17 cellular contexts compared by ENCODE assay signal in genomic region chr1:160657477-160657820, GRCh38. TPM values are rescaled to one million over a fixed set of nuclear protein-coding genes. Genes with fewer than 3 reads are reported as not detected.
DNase-seq lines count a peak whose midpoint lies in the region; ATAC-seq and TF ChIP-seq lines count a peak whose summit lies in the region.
"Had no signal": no experiment of that assay in that cellular context is flagged by ENCODE, and none has a peak within 500 bp of the region (broad histone marks: within the 10 kb centered on the region; RNA-seq: fewer than 3 reads in every experiment).

No MANE protein-coding gene starts in this region.

- H3F3A ChIP-seq in Loucy (ENCODE audit: low read depth): 0 out of 2 replicates have a peak, but pooled peaks cover 10% of the 10 kb centered on the region

- no peak overlapping the region for H4K5ac ChIP-seq in H9 (ENCODE audit: insufficient read length, low read depth, low read length)

- H3K23ac ChIP-seq in H9 (ENCODE audit: insufficient read length, low read depth, low read length): no peak overlapping the region

- DNase-seq in activated CD8-positive, alpha-beta memory T cell treated with anti-CD3 and anti-CD28 coated beads, Interleukin-2, amount 10 ng/mL, durations not matched to agents 7 days and 5 days: no peak
- no peak for DNase-seq in activated CD8-positive, alpha-beta memory T cell treated with anti-CD3 and anti-CD28 coated beads for 24 hours
- DNase-seq in activated CD8-positive, alpha-beta T cell treated with anti-CD3 and anti-CD28 coated beads, Interleukin-2, amount 10 ng/mL, durations not matched to agents 7 days and 5 days: no peak
- peak in 1 of 9 donors; percentile 29 for DNase-seq in naive thymus-derived CD4-positive, alpha-beta T cell
- DNase-seq in D341Med (ENCODE audit: low spot score) (no peak), H9 (no peak)
- DNase-seq: effector CD4-positive, alpha-beta T cell; NCI-H1436; NCI-H526 treated with DMSO at 0.1 percent for 48 hours; tibial artery had no signal

- H2BK120ac ChIP-seq in H9 (ENCODE audit: low read depth, low read length, poor library complexity, severe bottlenecking): no peak overlapping the region

- H2BK12ac ChIP-seq in H9 (ENCODE audit: insufficient read length, low read depth, low read length): no peak overlapping the region

- no peaks in the 10 kb centered on the region for H3K27me3 Mint-ChIP-seq in activated CD8-positive, alpha-beta memory T cell treated with anti-CD3 and anti-CD28 coated beads, Interleukin-2, amount 10 ng/mL, durations not matched to agents 7 days and 5 days
- H3K27me3 Mint-ChIP-seq in activated CD8-positive, alpha-beta T cell treated with anti-CD3 and anti-CD28 coated beads, Interleukin-2, amount 10 ng/mL, durations not matched to agents 7 days and 5 days (ENCODE audit: low read depth): no peaks in the 10 kb centered on the region
- H3K27me3 Mint-ChIP-seq in naive thymus-derived CD4-positive, alpha-beta T cell: no peaks in the 10 kb centered on the region
- no peaks in the 10 kb centered on the region; the same call in 1 of the 2 replicates for H3K27me3 Mint-ChIP-seq in H9 (ENCODE audit: low read depth)

- no peaks in the 10 kb centered on the region for H3K36me3 ChIP-seq in Loucy (ENCODE audit: insufficient read depth, low read length)
- H3K36me3 ChIP-seq in naive thymus-derived CD4-positive, alpha-beta T cell (ENCODE audit: control insufficient read depth in 2 of 3, insufficient read depth in 3 of 3, low read length in 3 of 3): no peaks in the 10 kb centered on the region
- H3K36me3 ChIP-seq: prostate gland, tibial artery had no signal

- no peak overlapping the region for H2AK5ac ChIP-seq in H9 (ENCODE audit: insufficient read length, low read length)

- peaks cover 43% of the 10 kb centered on the region for H3K4me1 Mint-ChIP-seq in activated CD8-positive, alpha-beta memory T cell treated with anti-CD3 and anti-CD28 coated beads, Interleukin-2, amount 10 ng/mL, durations not matched to agents 7 days and 5 days
- peaks cover 64% of the 10 kb centered on the region for H3K4me1 Mint-ChIP-seq in activated CD8-positive, alpha-beta T cell treated with anti-CD3 and anti-CD28 coated beads, Interleukin-2, amount 10 ng/mL, durations not matched to agents 7 days and 5 days (ENCODE audit: low read depth)
- peaks cover 39 to 96% (median 84%) of the 10 kb centered on the region in 7 donors for H3K4me1 Mint-ChIP-seq in naive thymus-derived CD4-positive, alpha-beta T cell
- peaks cover 23 to 39% of the 10 kb centered on the region in 2 experiments for H3K4me1 Mint-ChIP-seq in H9

- H4K20me1 ChIP-seq in Loucy (ENCODE audit: insufficient read depth, low read length, poor library complexity, severe bottlenecking): no peaks in the 10 kb centered on the region
- no peaks in the 10 kb centered on the region for H4K20me1 ChIP-seq in H9 (ENCODE audit: control insufficient read depth, insufficient read depth, insufficient read length)

- H3K4ac ChIP-seq in H9 (ENCODE audit: low read depth, low read length): no peak overlapping the region

- H3K27me3 ChIP-seq in Loucy (ENCODE audit: insufficient read depth, low read length, poor library complexity, severe bottlenecking): no peaks in the 10 kb centered on the region
- no peaks in the 10 kb centered on the region for H3K27me3 ChIP-seq in naive thymus-derived CD4-positive, alpha-beta T cell (ENCODE audit: control insufficient read depth in 2 of 2, insufficient read depth in 2 of 2, low read length in 2 of 2)
- H3K27me3 ChIP-seq in H9 (ENCODE audit: insufficient read depth, low read length): no peaks in the 10 kb centered on the region
- H3K27me3 ChIP-seq: foreskin keratinocyte, tibial artery had no signal

- peak overlapping the region; percentile 3 for H3K27ac Mint-ChIP-seq in activated CD8-positive, alpha-beta memory T cell treated with anti-CD3 and anti-CD28 coated beads, Interleukin-2, amount 10 ng/mL, durations not matched to agents 7 days and 5 days
- H3K27ac Mint-ChIP-seq in activated CD8-positive, alpha-beta T cell treated with anti-CD3 and anti-CD28 coated beads, Interleukin-2, amount 10 ng/mL, durations not matched to agents 7 days and 5 days: peak overlapping the region; percentile 14
- H3K27ac Mint-ChIP-seq in naive thymus-derived CD4-positive, alpha-beta T cell: peak overlapping the region; percentile 7 to 89 (median 83)
- H3K27ac Mint-ChIP-seq in H9: no peak overlapping the region
- H3K27ac Mint-ChIP-seq: brain had no signal

- TF ChIP-seq CTCF in Loucy (conservative IDR thresholded peaks at IDR 0.05; ENCODE audit: low read length): no peak
- no peak for TF ChIP-seq CTCF in H9 (conservative IDR thresholded peaks at IDR 0.05)

- H2BK5ac ChIP-seq in H9 (ENCODE audit: insufficient read length, low read length): no peak overlapping the region

- H3K79me1 ChIP-seq in H9 (ENCODE audit: insufficient read depth, low read depth, low read length, poor library complexity, severe bottlenecking): no peaks in the 10 kb centered on the region

- ATAC-seq in activated CD8-positive, alpha-beta memory T cell treated with anti-CD3 and anti-CD28 coated beads, Interleukin-2, amount 10 ng/mL, durations not matched to agents 7 days and 5 days: no peak
- no peak for ATAC-seq in activated CD8-positive, alpha-beta T cell treated with anti-CD3 and anti-CD28 coated beads, Interleukin-2, amount 10 ng/mL, durations not matched to agents 7 days and 5 days
- peak; percentile 29 for ATAC-seq in naive thymus-derived CD4-positive, alpha-beta T cell
- ATAC-seq in GM19023 (IDR thresholded peaks at IDR 0.05; ENCODE audit: unreplicated experiment): no peak
- ATAC-seq: foreskin keratinocyte, Right ventricle myocardium inferior had no signal

- H3K36me3 Mint-ChIP-seq in activated CD8-positive, alpha-beta memory T cell treated with anti-CD3 and anti-CD28 coated beads, Interleukin-2, amount 10 ng/mL, durations not matched to agents 7 days and 5 days: peaks cover 27% of the 10 kb centered on the region
- H3K36me3 Mint-ChIP-seq in activated CD8-positive, alpha-beta T cell treated with anti-CD3 and anti-CD28 coated beads, Interleukin-2, amount 10 ng/mL, durations not matched to agents 7 days and 5 days (ENCODE audit: low read depth): peaks cover 35% of the 10 kb centered on the region
- peaks cover 0 to 27% (median 0%) of the 10 kb centered on the region in 5 donors for H3K36me3 Mint-ChIP-seq in naive thymus-derived CD4-positive, alpha-beta T cell
- H3K36me3 Mint-ChIP-seq in H9 (ENCODE audit: insufficient read depth in 1 of 3, low read depth in 3 of 3): peaks cover 2 to 15% (median 4%) of the 10 kb centered on the region in 3 experiments; a peak in 5 of 7 replicates
- H3K36me3 Mint-ChIP-seq: brain had no signal

- H3K4me3 Mint-ChIP-seq in activated CD8-positive, alpha-beta memory T cell treated with anti-CD3 and anti-CD28 coated beads, Interleukin-2, amount 10 ng/mL, durations not matched to agents 7 days and 5 days: no peak overlapping the region
- H3K4me3 Mint-ChIP-seq in activated CD8-positive, alpha-beta T cell treated with anti-CD3 and anti-CD28 coated beads, Interleukin-2, amount 10 ng/mL, durations not matched to agents 7 days and 5 days: no peak overlapping the region
- H3K4me3 Mint-ChIP-seq in naive thymus-derived CD4-positive, alpha-beta T cell: peak overlapping the region in 9 of 10 donors; percentile 4 to 61 (median 55)
- no peak overlapping the region for H3K4me3 Mint-ChIP-seq in H9
- H3K4me3 Mint-ChIP-seq: brain had no signal

- H3K9me3 ChIP-seq in Loucy (ENCODE audit: insufficient read depth, low read depth, low read length) (0 out of 2 replicates have a peak, but pooled peaks cover 3% of the 10 kb centered on the region), H9 (ENCODE audit: control insufficient read depth, low read depth, low read length) (no peaks in the 10 kb centered on the region)
- no peaks in the 10 kb centered on the region for H3K9me3 ChIP-seq in naive thymus-derived CD4-positive, alpha-beta T cell (ENCODE audit: control insufficient read depth in 2 of 3, low read length in 3 of 3)
- H3K9me3 ChIP-seq: prostate gland, tibial artery had no signal

- no peaks in the 10 kb centered on the region for H3K23me2 ChIP-seq in H9 (ENCODE audit: insufficient read length, low read depth, low read length, poor library complexity, severe bottlenecking)

- H2BK20ac ChIP-seq in H9 (ENCODE audit: low read depth, low read length, poor library complexity, severe bottlenecking): no peak overlapping the region

- CTCF ChIA-PET in activated CD8-positive, alpha-beta memory T cell treated with anti-CD3 and anti-CD28 coated beads, Interleukin-2, amount 10 ng/mL, durations not matched to agents 7 days and 5 days (lab: Charles Lee): interaction anchor here (1.5 kb wide), 1 partner anchor 9 kb away, joined by 3 read pairs; no protein-coding TSS in a partner anchor
- CTCF ChIA-PET in activated CD8-positive, alpha-beta T cell treated with anti-CD3 and anti-CD28 coated beads, Interleukin-2, amount 10 ng/mL, durations not matched to agents 7 days and 5 days (lab: Charles Lee): interaction anchor here (0.7 to 1.5 kb wide), 3 partner anchors 15 to 39 kb away, joined by 3 to 4 read pairs (median 3); no protein-coding TSS in a partner anchor
- CTCF ChIA-PET in naive thymus-derived CD4-positive, alpha-beta T cell (lab: Charles Lee): no interaction called here

- no peak overlapping the region for H2BK15ac ChIP-seq in H9 (ENCODE audit: low read depth, low read length)

- H4K8ac ChIP-seq in H9 (replicated peaks; ENCODE audit: insufficient read length, low read depth, low read length): no peak overlapping the region

- H2AFZ ChIP-seq in Loucy (ENCODE audit: low read length): 0 out of 2 replicates have a peak overlapping the region, but pooled peaks have one; percentile 38
- H2AFZ ChIP-seq in H9 (ENCODE audit: low read length): no peak overlapping the region

- H3K9ac ChIP-seq in Loucy (ENCODE audit: low read depth, low read length, poor library complexity, severe bottlenecking): no peak overlapping the region
- no peak overlapping the region for H3K9ac ChIP-seq in H9 (ENCODE audit: extremely low read depth, insufficient read length, low read length)

- POLR2A ChIA-PET in activated CD8-positive, alpha-beta T cell treated with anti-CD3 and anti-CD28 coated beads, Interleukin-2, amount 10 ng/mL, durations not matched to agents 7 days and 5 days (lab: Charles Lee): interaction anchor here (2.1 kb wide), 1 partner anchor 11 kb away, joined by 6 read pairs; the partner anchor contains the start of gene SLAMF1
- POLR2A ChIA-PET in naive thymus-derived CD4-positive, alpha-beta T cell (lab: Charles Lee): interaction anchor here (6.4 kb wide), 1 partner anchor 9 kb away, joined by 63 read pairs; the partner anchor contains the start of gene SLAMF1

- no peak overlapping the region for H3K14ac ChIP-seq in H9 (ENCODE audit: insufficient read depth, low read length)

- no peak overlapping the region for H3T11ph ChIP-seq in H9 (ENCODE audit: low read length)

- intact Hi-C loops in naive thymus-derived CD4-positive, alpha-beta T cell (cut with micrococcal nuclease): loop anchor here in 1 of 2 donors (2.0 kb wide), 1 partner anchor 17 kb away; no protein-coding TSS in a partner anchor

- no CpG with 5 or more reads among the region's 2 CpGs for WGBS in H9 (ENCODE audit: extremely low coverage, insufficient read length, low lambda C conversion rate)

- H3K9me3 Mint-ChIP-seq in activated CD8-positive, alpha-beta memory T cell treated with anti-CD3 and anti-CD28 coated beads, Interleukin-2, amount 10 ng/mL, durations not matched to agents 7 days and 5 days (ENCODE audit: low read depth): peaks cover 8% of the 10 kb centered on the region
- no peaks in the 10 kb centered on the region for H3K9me3 Mint-ChIP-seq in activated CD8-positive, alpha-beta T cell treated with anti-CD3 and anti-CD28 coated beads, Interleukin-2, amount 10 ng/mL, durations not matched to agents 7 days and 5 days (ENCODE audit: insufficient read depth)
- peaks cover 0 to 10% (median 0%) of the 10 kb centered on the region in 11 donors for H3K9me3 Mint-ChIP-seq in naive thymus-derived CD4-positive, alpha-beta T cell
- H3K9me3 Mint-ChIP-seq in H9: peaks cover 5 to 8% of the 10 kb centered on the region in 2 experiments; a peak in 4 of 5 replicates

- peaks cover 70% of the 10 kb centered on the region for H3K4me1 ChIP-seq in Loucy (ENCODE audit: insufficient read depth, low read length, poor library complexity, severe bottlenecking)
- H3K4me1 ChIP-seq in naive thymus-derived CD4-positive, alpha-beta T cell (ENCODE audit: control insufficient read depth in 2 of 2, insufficient read depth in 2 of 2, low read length in 2 of 2): peaks cover 2 to 60% of the 10 kb centered on the region in 2 donors
- H3K4me1 ChIP-seq in H9 (ENCODE audit: insufficient read depth, low read length): peaks cover 7% of the 10 kb centered on the region; the same call in 1 of the 2 replicates
- H3K4me1 ChIP-seq: foreskin keratinocyte, tibial artery had no signal

- H4K91ac ChIP-seq in H9 (ENCODE audit: insufficient read length, low read depth, low read length): no peak overlapping the region

- H3K27ac ChIP-seq in naive thymus-derived CD4-positive, alpha-beta T cell (ENCODE audit: low read depth, low read length): peak overlapping the region; percentile 44
- no peak overlapping the region for H3K27ac ChIP-seq in H9 (ENCODE audit: insufficient read length, low read depth, low read length)
- H3K27ac ChIP-seq: foreskin keratinocyte, tibial artery had no signal

- H3K9me2 ChIP-seq in Loucy (replicated peaks; ENCODE audit: low read depth, low read length): no peaks in the 10 kb centered on the region

- no peak overlapping the region for H3K18ac ChIP-seq in H9 (ENCODE audit: insufficient read length, low read depth, low read length)

- no peak overlapping the region for H3K56ac ChIP-seq in H9 (ENCODE audit: insufficient read length, low read depth, low read length)

- H3K4me2 ChIP-seq in Loucy (ENCODE audit: low read depth, low read length, poor library complexity, severe bottlenecking) (peak overlapping the region; percentile 64), H9 (ENCODE audit: insufficient read depth, insufficient read length, low read length) (no peak overlapping the region)

- H3K4me3 ChIP-seq in Loucy (ENCODE audit: low read length, poor library complexity, severe bottlenecking): no peak overlapping the region
- H3K4me3 ChIP-seq in naive thymus-derived CD4-positive, alpha-beta T cell (ENCODE audit: low read length): no peak overlapping the region
- H3K4me3 ChIP-seq: prostate gland, tibial artery had no signal

- no peaks in the 10 kb centered on the region for H3K79me2 ChIP-seq in Loucy (ENCODE audit: insufficient read depth, low read length)
- H3K79me2 ChIP-seq in H9 (ENCODE audit: insufficient read depth, low read length): no peaks in the 10 kb centered on the region

RNA-seq across cellular contexts. Expression of gene SLAMF1, which starts 10.6 kb away (rescaled TPM):
- total RNA-seq in activated CD8-positive, alpha-beta memory T cell treated with anti-CD3 and anti-CD28 coated beads, Interleukin-2, amount 10 ng/mL, durations not matched to agents 7 days and 5 days: 100 to 1,000 TPM in 1 of 2 experiments, 10 to 100 TPM in 1; 59.3 to 105 TPM
- total RNA-seq in activated CD8-positive, alpha-beta T cell treated with anti-CD3 and anti-CD28 coated beads, Interleukin-2, amount 10 ng/mL, durations not matched to agents 7 days and 5 days: 10 to 100 TPM; 48.5 to 50.1 TPM
- total RNA-seq in naive thymus-derived CD4-positive, alpha-beta T cell: 10 to 100 TPM; 18.3 to 90.3 (median 31.9) TPM
- polyA plus RNA-seq in naive thymus-derived CD4-positive, alpha-beta T cell: 10 to 100 TPM; 14.6 to 17.4 TPM
- total RNA-seq in H9 (2021): not detected in 2 replicates
- total RNA-seq: foreskin keratinocyte, HT-29 had no signal
- polyA plus RNA-seq: foreskin keratinocyte had no signal

RNA-seq across cellular contexts. Expression of gene CD48, which starts 54.2 kb away (rescaled TPM):
- 100 to 1,000 TPM; 304 to 332 TPM for total RNA-seq in activated CD8-positive, alpha-beta memory T cell treated with anti-CD3 and anti-CD28 coated beads, Interleukin-2, amount 10 ng/mL, durations not matched to agents 7 days and 5 days
- 100 to 1,000 TPM; 325 to 327 TPM for total RNA-seq in activated CD8-positive, alpha-beta T cell treated with anti-CD3 and anti-CD28 coated beads, Interleukin-2, amount 10 ng/mL, durations not matched to agents 7 days and 5 days
- 100 to 1,000 TPM; 253 to 438 (median 358) TPM for total RNA-seq in naive thymus-derived CD4-positive, alpha-beta T cell
- 100 to 1,000 TPM; 200 to 223 TPM for polyA plus RNA-seq in naive thymus-derived CD4-positive, alpha-beta T cell
- total RNA-seq in H9 (2021): not detected in 2 replicates
- total RNA-seq: foreskin keratinocyte, HT-29 had no signal
- polyA plus RNA-seq: foreskin keratinocyte had no signal

Comparison
In these comparisons a context has a peak if more than half of its experiments do, and no peak if none do; other contexts are left out.
1. H3K27ac Mint-ChIP-seq: peak in activated CD8-positive, alpha-beta memory T cell treated with anti-CD3 and anti-CD28 coated beads, Interleukin-2, amount 10 ng/mL, durations not matched to agents 7 days and 5 days (single experiment), activated CD8-positive, alpha-beta T cell treated with anti-CD3 and anti-CD28 coated beads, Interleukin-2, amount 10 ng/mL, durations not matched to agents 7 days and 5 days (single experiment) and naive thymus-derived CD4-positive, alpha-beta T cell (9 of 9); none in H9 (0 of 3).
2. H3K4me3 Mint-ChIP-seq: peak in naive thymus-derived CD4-positive, alpha-beta T cell (9 of 10); none in activated CD8-positive, alpha-beta memory T cell treated with anti-CD3 and anti-CD28 coated beads, Interleukin-2, amount 10 ng/mL, durations not matched to agents 7 days and 5 days (single experiment), activated CD8-positive, alpha-beta T cell treated with anti-CD3 and anti-CD28 coated beads, Interleukin-2, amount 10 ng/mL, durations not matched to agents 7 days and 5 days (single experiment) and H9 (0 of 2).
3. RNA of gene SLAMF1, which starts 10.6 kb away (total RNA-seq): 59.3 to 105 TPM in activated CD8-positive, alpha-beta memory T cell treated with anti-CD3 and anti-CD28 coated beads, Interleukin-2, amount 10 ng/mL, durations not matched to agents 7 days and 5 days, 48.5 to 50.1 TPM in activated CD8-positive, alpha-beta T cell treated with anti-CD3 and anti-CD28 coated beads, Interleukin-2, amount 10 ng/mL, durations not matched to agents 7 days and 5 days and 18.3 to 90.3 TPM in naive thymus-derived CD4-positive, alpha-beta T cell; not detected in H9; every median in the first group is over 10 times any median in the second.
4. RNA of gene CD48, which starts 54.2 kb away (total RNA-seq): 253 to 438 TPM in naive thymus-derived CD4-positive, alpha-beta T cell, 304 to 332 TPM in activated CD8-positive, alpha-beta memory T cell treated with anti-CD3 and anti-CD28 coated beads, Interleukin-2, amount 10 ng/mL, durations not matched to agents 7 days and 5 days and 325 to 327 TPM in activated CD8-positive, alpha-beta T cell treated with anti-CD3 and anti-CD28 coated beads, Interleukin-2, amount 10 ng/mL, durations not matched to agents 7 days and 5 days; not detected in H9; every median in the first group is over 100 times any median in the second.